17 cellular contexts compared by ENCODE assay signal in the genomic region with DNA sequence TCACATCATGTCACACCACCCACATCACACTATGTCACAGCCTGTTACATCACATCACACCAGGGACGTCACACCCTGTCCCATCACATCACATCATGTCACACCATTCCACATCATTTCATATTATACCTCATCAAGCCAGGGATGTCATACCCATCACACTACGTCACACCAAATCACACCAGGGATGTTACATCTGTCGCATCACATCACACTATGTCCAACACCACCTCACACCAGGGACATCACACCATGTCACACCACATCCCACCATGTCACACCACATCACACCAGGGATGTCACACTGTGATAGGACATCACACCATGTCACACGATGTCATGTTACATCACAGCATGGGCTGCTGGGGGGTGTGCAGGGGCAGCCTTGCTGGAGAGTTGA.
A peak's percentile ranks its signal among the peaks of the same experiment; 100 is the strongest.
DNase-seq lines count a peak whose midpoint lies in the region; ATAC-seq and TF ChIP-seq lines count a peak whose summit lies in the region.
"Had no signal": no experiment of that assay in that cellular context is flagged by ENCODE, and none has a peak within 500 bp of the region (broad histone marks: within the 10 kb centered on the region; RNA-seq: fewer than 3 reads in every experiment).

No MANE protein-coding gene starts in this region.

- H3K4me1 ChIP-seq in HEK293 (ENCODE audit: control insufficient read depth, insufficient read depth, low read length): no peaks in the 10 kb centered on the region
- H3K4me1 ChIP-seq: HAP-1 had no signal

- no peak overlapping the region for H3K4me3 ChIP-seq in HEK293 (ENCODE audit: low read depth, low read length)
- H3K4me3 ChIP-seq: BLaER1 treated with 17β-estradiol and CSF1 and Interleukin-3, amounts not matched to agents 10 nM and 100 nM; GM23248; HAP-1 had no signal

- H3K27me3 Mint-ChIP-seq in activated naive CD4-positive, alpha-beta T cell treated with anti-CD3 and anti-CD28 coated beads for 36 hours (ENCODE audit: low read depth): peaks cover 3% of the 10 kb centered on the region
- peaks cover 19% of the 10 kb centered on the region for H3K27me3 Mint-ChIP-seq in glutamatergic neuron (ENCODE audit: unreplicated experiment)
- H3K27me3 Mint-ChIP-seq in stimulated activated naive B cell treated with anti-CD40 and anti-IgM and Interleukin-4, amounts not matched to agents 10 μg/mL and 1 μg/mL and 100 μg/mL, for 72 hours: no peaks in the 10 kb centered on the region
- peaks cover 2% of the 10 kb centered on the region for H3K27me3 Mint-ChIP-seq in activated CD4-positive, alpha-beta memory T cell treated with anti-CD3 and anti-CD28 coated beads, Interleukin-2, amount 10 ng/mL, durations not matched to agents 7 days and 5 days

- no peaks in the 10 kb centered on the region for H3K36me3 ChIP-seq in HEK293 (ENCODE audit: control insufficient read depth in 2 of 2, insufficient read depth in 1 of 2, low read length in 2 of 2)
- H3K36me3 ChIP-seq: BLaER1 treated with 17β-estradiol and CSF1 and Interleukin-3, amounts not matched to agents 10 nM and 100 nM; HAP-1 had no signal

- no peak for ATAC-seq in stimulated activated naive B cell treated with anti-CD40 and anti-IgM and Interleukin-4, amounts not matched to agents 10 μg/mL and 1 μg/mL and 100 μg/mL, for 72 hours (replicated peaks)
- ATAC-seq: CD8-positive, alpha-beta T cell had no signal

- no peak for DNase-seq in activated naive CD4-positive, alpha-beta T cell treated with anti-CD3 and anti-CD28 coated beads for 36 hours
- DNase-seq in activated naive CD4-positive, alpha-beta T cell treated with anti-CD3 and anti-CD28 coated beads, Interleukin-2, amount 50 U/mL, for 16 hours: no peak
- DNase-seq in glutamatergic neuron (no peak), GM20000 (ENCODE audit: low spot score) (no peak)
- no peak for DNase-seq in stimulated activated naive B cell treated with anti-CD40 and anti-IgM and Interleukin-4, amounts not matched to agents 10 μg/mL and 1 μg/mL and 100 μg/mL, for 72 hours
- no peak for DNase-seq in activated CD4-positive, alpha-beta memory T cell treated with anti-CD3 and anti-CD28 coated beads, Interleukin-2, amount 10 ng/mL, durations not matched to agents 7 days and 5 days
- DNase-seq: 8988T; Calu3; CD8-positive, alpha-beta T cell; DMS79 treated with DMSO at 0.1 percent for 48 hours; GF-D8; GM23248; IMR-90 had no signal

- H3K9me3 ChIP-seq in HEK293 (ENCODE audit: control insufficient read depth, insufficient read depth, low read depth, low read length): no peaks in the 10 kb centered on the region
- H3K9me3 ChIP-seq: HAP-1 had no signal

- POLR2A ChIA-PET in HEK293 (lab: Yijun Ruan, JAX): no interaction called here
- POLR2A ChIA-PET in activated CD4-positive, alpha-beta memory T cell treated with anti-CD3 and anti-CD28 coated beads, Interleukin-2, amount 10 ng/mL, durations not matched to agents 7 days and 5 days (lab: Charles Lee): no interaction called here

- H3K27ac ChIP-seq in HEK293 (ENCODE audit: extremely low read depth, low read depth, low read length): no peak overlapping the region
- H3K27ac ChIP-seq: BLaER1 treated with 17β-estradiol and CSF1 and Interleukin-3, amounts not matched to agents 10 nM and 100 nM; GM23248; HL-60 had no signal

- no peaks in the 10 kb centered on the region for H3K36me3 Mint-ChIP-seq in activated naive CD4-positive, alpha-beta T cell treated with anti-CD3 and anti-CD28 coated beads for 36 hours (ENCODE audit: low read depth)
- H3K36me3 Mint-ChIP-seq in glutamatergic neuron (ENCODE audit: unreplicated experiment): peaks cover 10% of the 10 kb centered on the region
- peaks cover 22 to 33% of the 10 kb centered on the region in 2 donors for H3K36me3 Mint-ChIP-seq in stimulated activated naive B cell treated with anti-CD40 and anti-IgM and Interleukin-4, amounts not matched to agents 10 μg/mL and 1 μg/mL and 100 μg/mL, for 72 hours
- no peaks in the 10 kb centered on the region for H3K36me3 Mint-ChIP-seq in activated CD4-positive, alpha-beta memory T cell treated with anti-CD3 and anti-CD28 coated beads, Interleukin-2, amount 10 ng/mL, durations not matched to agents 7 days and 5 days (ENCODE audit: low read depth)
- H3K36me3 Mint-ChIP-seq: CD8-positive, alpha-beta T cell had no signal

- CTCF ChIA-PET in activated naive CD4-positive, alpha-beta T cell treated with anti-CD3 and anti-CD28 coated beads for 36 hours (lab: Charles Lee): no interaction called here
- CTCF ChIA-PET in HEK293 (lab: Yijun Ruan, JAX): no interaction called here
- CTCF ChIA-PET in activated CD4-positive, alpha-beta memory T cell treated with anti-CD3 and anti-CD28 coated beads, Interleukin-2, amount 10 ng/mL, durations not matched to agents 7 days and 5 days (lab: Charles Lee): no interaction called here

- no peak for TF ChIP-seq CTCF in HEK293 (tag by site-specific recombination; IDR thresholded peaks at IDR 0.05)
- no peak for TF ChIP-seq CTCF in glutamatergic neuron (IDR thresholded peaks at IDR 0.05; ENCODE audit: partially characterized antibody, unreplicated experiment)
- no peak for TF ChIP-seq CTCF in GM20000 (IDR thresholded peaks at IDR 0.05; ENCODE audit: extremely low read depth, missing control alignments)

- no peak overlapping the region for H3K4me3 Mint-ChIP-seq in activated naive CD4-positive, alpha-beta T cell treated with anti-CD3 and anti-CD28 coated beads for 36 hours
- no peak overlapping the region for H3K4me3 Mint-ChIP-seq in glutamatergic neuron (ENCODE audit: unreplicated experiment)
- H3K4me3 Mint-ChIP-seq in stimulated activated naive B cell treated with anti-CD40 and anti-IgM and Interleukin-4, amounts not matched to agents 10 μg/mL and 1 μg/mL and 100 μg/mL, for 72 hours: no peak overlapping the region
- no peak overlapping the region for H3K4me3 Mint-ChIP-seq in activated CD4-positive, alpha-beta memory T cell treated with anti-CD3 and anti-CD28 coated beads, Interleukin-2, amount 10 ng/mL, durations not matched to agents 7 days and 5 days
- H3K4me3 Mint-ChIP-seq: CD8-positive, alpha-beta T cell had no signal

- H3K9me3 Mint-ChIP-seq in activated naive CD4-positive, alpha-beta T cell treated with anti-CD3 and anti-CD28 coated beads for 36 hours: peaks cover 9% of the 10 kb centered on the region
- peaks cover 15% of the 10 kb centered on the region for H3K9me3 Mint-ChIP-seq in glutamatergic neuron (ENCODE audit: unreplicated experiment)
- H3K9me3 Mint-ChIP-seq in stimulated activated naive B cell treated with anti-CD40 and anti-IgM and Interleukin-4, amounts not matched to agents 10 μg/mL and 1 μg/mL and 100 μg/mL, for 72 hours: peaks cover 5% of the 10 kb centered on the region in 2 donors
- no peaks in the 10 kb centered on the region for H3K9me3 Mint-ChIP-seq in activated CD4-positive, alpha-beta memory T cell treated with anti-CD3 and anti-CD28 coated beads, Interleukin-2, amount 10 ng/mL, durations not matched to agents 7 days and 5 days

- intact Hi-C loops in activated naive CD4-positive, alpha-beta T cell treated with anti-CD3 and anti-CD28 coated beads for 36 hours (cut with micrococcal nuclease): no loop called here

- H3K4me1 Mint-ChIP-seq in activated naive CD4-positive, alpha-beta T cell treated with anti-CD3 and anti-CD28 coated beads for 36 hours (ENCODE audit: low read depth): no peaks in the 10 kb centered on the region
- no peaks in the 10 kb centered on the region for H3K4me1 Mint-ChIP-seq in glutamatergic neuron (ENCODE audit: low read depth, unreplicated experiment)
- H3K4me1 Mint-ChIP-seq in stimulated activated naive B cell treated with anti-CD40 and anti-IgM and Interleukin-4, amounts not matched to agents 10 μg/mL and 1 μg/mL and 100 μg/mL, for 72 hours: peaks cover 34 to 39% of the 10 kb centered on the region in 2 donors
- no peaks in the 10 kb centered on the region for H3K4me1 Mint-ChIP-seq in activated CD4-positive, alpha-beta memory T cell treated with anti-CD3 and anti-CD28 coated beads, Interleukin-2, amount 10 ng/mL, durations not matched to agents 7 days and 5 days

- peak overlapping the region; percentile 24 for H3K27ac Mint-ChIP-seq in activated naive CD4-positive, alpha-beta T cell treated with anti-CD3 and anti-CD28 coated beads for 36 hours
- H3K27ac Mint-ChIP-seq in glutamatergic neuron (ENCODE audit: unreplicated experiment): peak overlapping the region; percentile 57
- H3K27ac Mint-ChIP-seq in stimulated activated naive B cell treated with anti-CD40 and anti-IgM and Interleukin-4, amounts not matched to agents 10 μg/mL and 1 μg/mL and 100 μg/mL, for 72 hours: peak overlapping the region; percentile 68
- no peak overlapping the region for H3K27ac Mint-ChIP-seq in activated CD4-positive, alpha-beta memory T cell treated with anti-CD3 and anti-CD28 coated beads, Interleukin-2, amount 10 ng/mL, durations not matched to agents 7 days and 5 days
- H3K27ac Mint-ChIP-seq: CD8-positive, alpha-beta T cell had no signal

TF ChIP-seq in HEK293, 187 proteins besides CTCF, POLR2A, EP300 and RAD21 (continues in another document):
- peak; percentile 97 for TF ChIP-seq ZNF18 (tag by site-specific recombination; IDR thresholded peaks at IDR 0.05)
- no peak for TF ChIP-seq ZNF624 (tag by site-specific recombination; IDR thresholded peaks at IDR 0.05)
- no peak for TF ChIP-seq ZSCAN30 (tag by site-specific recombination; IDR thresholded peaks at IDR 0.05)
- 0 out of 2 replicates have a peak, but pooled peaks have one; percentile 4 for TF ChIP-seq ZFHX2 (tag by site-specific recombination; conservative IDR thresholded peaks at IDR 0.05)
- TF ChIP-seq ZNF600 (tag by site-specific recombination; IDR thresholded peaks at IDR 0.05): 0 out of 2 replicates have a peak, but pooled peaks have one; percentile 19
